In the genomic region with DNA sequence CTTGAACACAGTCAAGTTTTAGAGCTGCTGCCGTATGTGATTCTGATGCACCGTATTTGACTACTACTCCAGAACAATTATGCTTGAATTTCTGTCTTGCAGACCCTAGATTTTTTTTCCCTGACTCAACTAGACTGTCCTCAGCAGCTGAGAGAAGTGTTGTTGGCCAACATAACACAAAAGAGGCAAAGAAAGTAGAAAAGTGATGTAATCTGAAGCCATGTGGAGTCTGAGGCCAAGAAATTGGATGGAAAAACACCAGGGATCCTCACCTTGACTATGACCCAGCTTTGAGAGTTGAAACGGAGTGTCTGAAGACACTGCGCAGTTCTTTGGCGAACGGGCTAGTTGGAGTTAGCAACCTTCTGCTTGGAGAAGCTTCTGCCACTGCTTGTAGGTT, we compare ENCODE assay signal across 1 cellular context.
TF ChIP-seq lines count a peak whose summit lies in the region.

No MANE protein-coding gene starts in this region.

TF ChIP-seq in IMR-90, 13 proteins besides CTCF, POLR2A, EP300 and RAD21:
- TF ChIP-seq, protein P1, sequence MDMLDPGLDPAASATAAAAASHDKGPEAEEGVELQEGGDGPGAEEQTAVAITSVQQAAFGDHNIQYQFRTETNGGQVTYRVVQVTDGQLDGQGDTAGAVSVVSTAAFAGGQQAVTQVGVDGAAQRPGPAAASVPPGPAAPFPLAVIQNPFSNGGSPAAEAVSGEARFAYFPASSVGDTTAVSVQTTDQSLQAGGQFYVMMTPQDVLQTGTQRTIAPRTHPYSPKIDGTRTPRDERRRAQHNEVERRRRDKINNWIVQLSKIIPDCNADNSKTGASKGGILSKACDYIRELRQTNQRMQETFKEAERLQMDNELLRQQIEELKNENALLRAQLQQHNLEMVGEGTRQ (IDR thresholded peaks at IDR 0.05; ENCODE audit: low read depth, low read length) = no peak
- TF ChIP-seq MXI1 (IDR thresholded peaks at IDR 0.05; ENCODE audit: borderline replicate concordance, low read depth, low read length) = no peak
- no peak for TF ChIP-seq RCOR1 (IDR thresholded peaks at IDR 0.05; ENCODE audit: insufficient replicate concordance, low read length)
- TF ChIP-seq SMC3 (IDR thresholded peaks at IDR 0.05; ENCODE audit: low read depth, low read length) = no peak
- TF ChIP-seq ELK1 (IDR thresholded peaks at IDR 0.05; ENCODE audit: borderline replicate concordance, low read depth, low read length) = no peak
- TF ChIP-seq FOS (IDR thresholded peaks at IDR 0.05; ENCODE audit: low read depth, low read length) = no peak
- TF ChIP-seq RFX5 (IDR thresholded peaks at IDR 0.05; ENCODE audit: low read depth, low read length) = no peak
- TF ChIP-seq CHD1 (IDR thresholded peaks at IDR 0.05; ENCODE audit: low read depth, low read length) = no peak
- TF ChIP-seq NFE2L2 (IDR thresholded peaks at IDR 0.05; ENCODE audit: low read depth, low read length) = no peak
- no peak for TF ChIP-seq MAZ (IDR thresholded peaks at IDR 0.05; ENCODE audit: borderline replicate concordance, low read depth, low read length)
- TF ChIP-seq CEBPB (IDR thresholded peaks at IDR 0.05; ENCODE audit: low read depth, low read length) = no peak
- TF ChIP-seq MAFK (IDR thresholded peaks at IDR 0.05; ENCODE audit: low read depth, low read length) = no peak
- TF ChIP-seq BHLHE40 (IDR thresholded peaks at IDR 0.05; ENCODE audit: low read depth, low read length) = no peak
